ENCODE assay signal across 10 cellular contexts in genomic region chr20:59159822-59160740, GRCh38. TPM values are rescaled to one million over a fixed set of nuclear protein-coding genes. Genes with fewer than 3 reads are reported as not detected.
DNase-seq lines count a peak whose midpoint lies in the region; ATAC-seq and TF ChIP-seq lines count a peak whose summit lies in the region.
"Had no signal": no experiment of that assay in that cellular context is flagged by ENCODE, and none has a peak within 500 bp of the region (broad histone marks: within the 10 kb centered on the region; RNA-seq: fewer than 3 reads in every experiment).

No MANE protein-coding gene starts in this region.

- H3K4me3 Mint-ChIP-seq in T-helper 2 cell treated with Interferon-gamma antibody and Interleukin-4, amounts not matched to agents 5 μg/mL and 100 μg/mL, for 36 hours = peak overlapping the region; percentile 72
- H3K4me3 Mint-ChIP-seq: neural crest cell had no signal

- TF ChIP-seq POLR2A in prostate gland (IDR thresholded peaks at IDR 0.05) = no peak

- no peaks in the 10 kb centered on the region for H3K9me3 ChIP-seq in prostate gland

- H3K27me3 ChIP-seq in prostate gland (replicated peaks; ENCODE audit: insufficient read depth) = no peaks in the 10 kb centered on the region

- H3K36me3 ChIP-seq in prostate gland = no peaks in the 10 kb centered on the region

- DNase-seq in stimulated activated CD4-positive, alpha-beta T cell treated with anti-CD3 and anti-CD28 coated beads, Interleukin-1b, Interleukin-23, amount 100 ng/mL, for 48 hours = peak; percentile 50
- no peak for DNase-seq in stimulated activated CD4-positive, alpha-beta T cell treated with anti-CD3 and anti-CD28 coated beads, Interleukin-4, amount 100 ng/mL, for 4 hours
- DNase-seq in T-helper 2 cell treated with Interferon-gamma antibody and Interleukin-4, amounts not matched to agents 5 μg/mL and 100 μg/mL, for 36 hours (ENCODE audit: low spot score) = no peak
- DNase-seq in islet precursor cell = peak; percentile 42
- DNase-seq in GM10266 (ENCODE audit: extremely low spot score) = no peak
- no peak for DNase-seq in NK-92 (lab: John Stamatoyannopoulos, UW; ENCODE audit: unreplicated experiment)
- no peak for DNase-seq in prostate gland (ENCODE audit: low spot score)
- DNase-seq: KG1 had no signal

- WGBS in prostate gland = 62% methylated on average over 15 of the region's 15 CpGs

- no peaks in the 10 kb centered on the region for H3K27me3 Mint-ChIP-seq in T-helper 2 cell treated with Interferon-gamma antibody and Interleukin-4, amounts not matched to agents 5 μg/mL and 100 μg/mL, for 36 hours (ENCODE audit: low read depth)

- H3K9me3 Mint-ChIP-seq in T-helper 2 cell treated with Interferon-gamma antibody and Interleukin-4, amounts not matched to agents 5 μg/mL and 100 μg/mL, for 36 hours = peaks cover 3% of the 10 kb centered on the region

- intact Hi-C loops in prostate gland (cut with DNase I) = no loop called here

- peaks cover 68% of the 10 kb centered on the region for H3K4me1 Mint-ChIP-seq in T-helper 2 cell treated with Interferon-gamma antibody and Interleukin-4, amounts not matched to agents 5 μg/mL and 100 μg/mL, for 36 hours (ENCODE audit: low read depth)
- H3K4me1 Mint-ChIP-seq: neural crest cell had no signal

- peaks cover 15% of the 10 kb centered on the region for H3K36me3 Mint-ChIP-seq in T-helper 2 cell treated with Interferon-gamma antibody and Interleukin-4, amounts not matched to agents 5 μg/mL and 100 μg/mL, for 36 hours (ENCODE audit: low read depth)

- TF ChIP-seq CTCF in GM10266 (IDR thresholded peaks at IDR 0.05; ENCODE audit: control insufficient read depth, insufficient read depth, low read depth, missing control alignments) (no peak), prostate gland (IDR thresholded peaks at IDR 0.05) (no peak)

- ATAC-seq in GM21717 (IDR thresholded peaks at IDR 0.05; ENCODE audit: unreplicated experiment) = no peak

- H3K4me1 ChIP-seq in prostate gland (replicated peaks) = no peaks in the 10 kb centered on the region

- H3K4me3 ChIP-seq in prostate gland = no peak overlapping the region

- H3K27ac Mint-ChIP-seq in T-helper 2 cell treated with Interferon-gamma antibody and Interleukin-4, amounts not matched to agents 5 μg/mL and 100 μg/mL, for 36 hours = peak overlapping the region; percentile 79

- peak overlapping the region in 1 of 2 donors; percentile 6 for H3K27ac ChIP-seq in prostate gland

RNA-seq across cellular contexts. Expression of gene ZNF831, which starts 3.5 kb away (rescaled TPM):
- total RNA-seq in prostate gland = 1 to 10 TPM in 1 of 2 donors, under 1 TPM in 1; 0.46 to 1.1 TPM
- total RNA-seq: neural crest cell had no signal

Comparison
In these comparisons a context has a peak if more than half of its experiments do, and no peak if none do; other contexts are left out.
1. DNase-seq: peak in stimulated activated CD4-positive, alpha-beta T cell treated with anti-CD3 and anti-CD28 coated beads, Interleukin-1b, Interleukin-23, amount 100 ng/mL, for 48 hours (single experiment) and islet precursor cell (single experiment); none in stimulated activated CD4-positive, alpha-beta T cell treated with anti-CD3 and anti-CD28 coated beads, Interleukin-4, amount 100 ng/mL, for 4 hours (0 of 2), T-helper 2 cell treated with Interferon-gamma antibody and Interleukin-4, amounts not matched to agents 5 μg/mL and 100 μg/mL, for 36 hours (single experiment), GM10266 (single experiment), NK-92 (single experiment) and prostate gland (single experiment).